ENCODE assay signal across 14 cellular contexts in the genomic region with DNA sequence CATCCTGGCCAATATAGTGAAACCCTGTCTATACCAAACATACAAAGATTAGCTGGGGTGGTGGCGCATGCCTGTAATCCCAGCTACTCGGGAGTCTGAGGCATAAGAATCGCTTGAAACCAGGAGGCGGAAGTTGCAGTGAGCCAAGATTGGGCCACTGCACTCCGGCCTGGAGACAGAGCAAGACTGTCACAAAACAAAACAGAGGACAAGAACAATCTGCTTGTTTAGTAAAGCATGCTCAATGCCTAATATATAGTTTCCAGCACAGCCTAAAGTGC. TPM values are rescaled to one million over a fixed set of nuclear protein-coding genes. Genes with fewer than 3 reads are reported as not detected.
A peak's percentile ranks its signal among the peaks of the same experiment; 100 is the strongest.
DNase-seq lines count a peak whose midpoint lies in the region; ATAC-seq, FAIRE-seq and TF ChIP-seq lines count a peak whose summit lies in the region.
"Had no signal": no experiment of that assay in that cellular context is flagged by ENCODE, and none has a peak within 500 bp of the region (broad histone marks: within the 10 kb centered on the region; RNA-seq: fewer than 3 reads in every experiment).

No MANE protein-coding gene starts in this region.

- CTCF ChIA-PET in PC-3 (lab: Charles Lee), result no interaction called here

- H3K9ac ChIP-seq in PC-3 (ENCODE audit: low read length) (no peak overlapping the region), neural progenitor cell (no peak overlapping the region)

- no peak for FAIRE-seq in GM12891 (lab: Jason Lieb, UNC)
- FAIRE-seq: colon, GM19239, kidney had no signal

- ATAC-seq in PC-3 (no peak), GM19035 (IDR thresholded peaks at IDR 0.05; ENCODE audit: unreplicated experiment) (no peak)
- ATAC-seq in effector memory CD8-positive, alpha-beta T cell (replicated peaks), result no peak

- peak; percentile 38 for TF ChIP-seq POLR2A in GM12891 (IDR thresholded peaks at IDR 0.05; ENCODE audit: low read depth, low read length)

- no peaks in the 10 kb centered on the region for H3K27me3 ChIP-seq in PC-3 (ENCODE audit: low read length)
- no peaks in the 10 kb centered on the region for H3K27me3 ChIP-seq in neural progenitor cell

- POLR2A ChIA-PET in PC-3 (lab: Charles Lee; ENCODE audit: unreplicated experiment), result interaction anchor here (0.6 to 1.3 kb wide), 2 partner anchors 19 to 39 kb away, joined by 5 to 12 read pairs; a partner anchor contains a TSS

- H3K4me1 ChIP-seq in PC-3 (ENCODE audit: insufficient read depth, low read length) (peaks cover 43% of the 10 kb centered on the region), neural progenitor cell (peaks cover 6% of the 10 kb centered on the region)

- peak overlapping the region; percentile 79 for H3K4me2 ChIP-seq in PC-3 (ENCODE audit: low read length)
- H3K4me2 ChIP-seq in neural progenitor cell, result peak overlapping the region; percentile 90

- no peak overlapping the region for H3K4me3 Mint-ChIP-seq in effector memory CD8-positive, alpha-beta T cell
- H3K4me3 Mint-ChIP-seq in neural progenitor cell, result no peak overlapping the region

- peaks cover 14% of the 10 kb centered on the region for H3K36me3 ChIP-seq in PC-3 (ENCODE audit: low read depth, low read length)
- no peaks in the 10 kb centered on the region for H3K36me3 ChIP-seq in neural progenitor cell

- BruUV-seq in PC-3 (replicated peaks; lab: Mats Ljungman, UMichigan), result no TSS peak

- H3K9me3 ChIP-seq in PC-3 (ENCODE audit: low read length) (no peaks in the 10 kb centered on the region), neural progenitor cell (ENCODE audit: low read depth) (no peaks in the 10 kb centered on the region)
- H3K9me3 ChIP-seq: thoracic aorta had no signal

- intact Hi-C loops in PC-3 (cut with micrococcal nuclease), result loop anchor here (10.0 kb wide), 1 partner anchor 328 kb away; a partner anchor contains a TSS

- H3K9me3 Mint-ChIP-seq in effector memory CD8-positive, alpha-beta T cell, result no peaks in the 10 kb centered on the region
- H3K9me3 Mint-ChIP-seq in neural progenitor cell, result no peaks in the 10 kb centered on the region
- H3K9me3 Mint-ChIP-seq: activated naive CD4-positive, alpha-beta T cell treated with anti-CD3 and anti-CD28 coated beads, Interleukin-2, amount 50 U/mL, for 24 hours had no signal

- TF ChIP-seq CTCF in PC-3 (conservative IDR thresholded peaks at IDR 0.05; ENCODE audit: low read depth, low read length), result no peak
- no peak for TF ChIP-seq CTCF in neural progenitor cell (IDR thresholded peaks at IDR 0.05)

- peaks cover 37% of the 10 kb centered on the region for H3K36me3 Mint-ChIP-seq in effector memory CD8-positive, alpha-beta T cell (ENCODE audit: insufficient read depth)
- H3K36me3 Mint-ChIP-seq in neural progenitor cell, result no peaks in the 10 kb centered on the region

- H3K4me3 ChIP-seq in PC-3 (ENCODE audit: low read length) (no peak overlapping the region), neural progenitor cell (no peak overlapping the region)
- H3K4me3 ChIP-seq: thoracic aorta had no signal

- DNase-seq in GM12891 (ENCODE audit: insufficient read length, low spot score) (no peak), PC-3 (no peak), neural progenitor cell (ENCODE audit: low spot score) (no peak), GF-D8 (lab: John Stamatoyannopoulos, UW) (no peak)
- DNase-seq in effector memory CD8-positive, alpha-beta T cell, result no peak
- no peak for DNase-seq in activated CD4-positive, CD25-positive, alpha-beta regulatory T cell (lab: John Stamatoyannopoulos, UW)
- DNase-seq: GM23248, kidney, NCI-H1417 had no signal

- H4K20me1 ChIP-seq in PC-3 (ENCODE audit: low read length) (no peaks in the 10 kb centered on the region), neural progenitor cell (ENCODE audit: low read depth) (no peaks in the 10 kb centered on the region)

- H3K9me2 ChIP-seq in PC-3 (replicated peaks; ENCODE audit: low read length), result no peaks in the 10 kb centered on the region

- peak overlapping the region; percentile 35 to 100 for H3K27ac Mint-ChIP-seq in effector memory CD8-positive, alpha-beta T cell
- H3K27ac Mint-ChIP-seq in neural progenitor cell, result no peak overlapping the region

- H3K27ac ChIP-seq in PC-3 (ENCODE audit: low read length) (peak overlapping the region; percentile 46), neural progenitor cell (no peak overlapping the region)
- H3K27ac ChIP-seq: GM23248 had no signal

- H3K79me2 ChIP-seq in PC-3 (ENCODE audit: low read length), result peaks cover 53% of the 10 kb centered on the region
- peaks cover 38% of the 10 kb centered on the region for H3K79me2 ChIP-seq in neural progenitor cell (ENCODE audit: low read depth)

- H3K4me1 Mint-ChIP-seq in effector memory CD8-positive, alpha-beta T cell (ENCODE audit: low read depth in 2 of 2), result peaks cover 25% of the 10 kb centered on the region in 2 donors
- H3K4me1 Mint-ChIP-seq in neural progenitor cell, result peaks cover 19% of the 10 kb centered on the region

- no peak overlapping the region for H2AFZ ChIP-seq in PC-3 (ENCODE audit: low read length)
- no peak overlapping the region for H2AFZ ChIP-seq in neural progenitor cell (replicated peaks)
- H2AFZ ChIP-seq: GM23248 had no signal

- no peaks in the 10 kb centered on the region for H3K27me3 Mint-ChIP-seq in effector memory CD8-positive, alpha-beta T cell
- no peaks in the 10 kb centered on the region for H3K27me3 Mint-ChIP-seq in neural progenitor cell (ENCODE audit: insufficient read depth, low read depth)
- H3K27me3 Mint-ChIP-seq: activated naive CD4-positive, alpha-beta T cell treated with anti-CD3 and anti-CD28 coated beads, Interleukin-2, amount 50 U/mL, for 24 hours had no signal

- H3F3A ChIP-seq in PC-3 (ENCODE audit: low read length, unreplicated experiment), result peaks cover 16% of the 10 kb centered on the region
- H3F3A ChIP-seq in neural progenitor cell (ENCODE audit: low read depth), result peaks cover 30% of the 10 kb centered on the region

TF ChIP-seq in GM12891, 5 proteins besides CTCF, POLR2A, EP300 and RAD21:
- TF ChIP-seq POLR2AphosphoS5 (IDR thresholded peaks at IDR 0.05; ENCODE audit: low read depth, low read length) (0 out of 2 replicates have a peak, but pooled peaks have one; percentile 31), SPI1 (IDR thresholded peaks at IDR 0.05; ENCODE audit: low read depth, low read length) (no peak)

RNA-seq across cellular contexts. Expression of a gene that starts 1.8 kb away (rescaled TPM):
- 61.0 TPM for polyA plus RNA-seq in GM12891 (2012; ENCODE audit: low read depth, missing spikeins)
- 285 and 325 TPM in 2 replicates for total RNA-seq in PC-3 (2014; rRNA removed)
- 36.0 and 50.4 TPM in 2 replicates for total RNA-seq in neural progenitor cell (ENCODE audit: low replicate concordance)

RNA-seq across cellular contexts. Expression of a gene that starts 39.5 kb away (rescaled TPM):
- 79.1 TPM for polyA plus RNA-seq in GM12891 (2012; ENCODE audit: low read depth, missing spikeins)
- total RNA-seq in PC-3 (2014; rRNA removed) (199 and 238 TPM in 2 replicates), neural progenitor cell (ENCODE audit: low replicate concordance) (51.3 and 66.7 TPM in 2 replicates)

RNA-seq across cellular contexts. Expression of a gene that starts 43.0 kb away (rescaled TPM):
- polyA plus RNA-seq in GM12891 (2012; ENCODE audit: low read depth, missing spikeins), result 51.6 TPM
- total RNA-seq in PC-3 (2014; rRNA removed), result 152 and 173 TPM in 2 replicates
- total RNA-seq in neural progenitor cell (ENCODE audit: low replicate concordance), result 30.5 and 38.1 TPM in 2 replicates

RNA-seq across cellular contexts. Expression of a gene that starts 44.5 kb away (rescaled TPM):
- polyA plus RNA-seq in GM12891 (2012; ENCODE audit: low read depth, missing spikeins), result 2.6 TPM
- 15.0 and 18.2 TPM in 2 replicates for total RNA-seq in PC-3 (2014; rRNA removed)
- total RNA-seq in neural progenitor cell (ENCODE audit: low replicate concordance), result 8.3 and 9.4 TPM in 2 replicates
